Comparison of ENCODE assay signal across 8 cellular contexts in the genomic region with DNA sequence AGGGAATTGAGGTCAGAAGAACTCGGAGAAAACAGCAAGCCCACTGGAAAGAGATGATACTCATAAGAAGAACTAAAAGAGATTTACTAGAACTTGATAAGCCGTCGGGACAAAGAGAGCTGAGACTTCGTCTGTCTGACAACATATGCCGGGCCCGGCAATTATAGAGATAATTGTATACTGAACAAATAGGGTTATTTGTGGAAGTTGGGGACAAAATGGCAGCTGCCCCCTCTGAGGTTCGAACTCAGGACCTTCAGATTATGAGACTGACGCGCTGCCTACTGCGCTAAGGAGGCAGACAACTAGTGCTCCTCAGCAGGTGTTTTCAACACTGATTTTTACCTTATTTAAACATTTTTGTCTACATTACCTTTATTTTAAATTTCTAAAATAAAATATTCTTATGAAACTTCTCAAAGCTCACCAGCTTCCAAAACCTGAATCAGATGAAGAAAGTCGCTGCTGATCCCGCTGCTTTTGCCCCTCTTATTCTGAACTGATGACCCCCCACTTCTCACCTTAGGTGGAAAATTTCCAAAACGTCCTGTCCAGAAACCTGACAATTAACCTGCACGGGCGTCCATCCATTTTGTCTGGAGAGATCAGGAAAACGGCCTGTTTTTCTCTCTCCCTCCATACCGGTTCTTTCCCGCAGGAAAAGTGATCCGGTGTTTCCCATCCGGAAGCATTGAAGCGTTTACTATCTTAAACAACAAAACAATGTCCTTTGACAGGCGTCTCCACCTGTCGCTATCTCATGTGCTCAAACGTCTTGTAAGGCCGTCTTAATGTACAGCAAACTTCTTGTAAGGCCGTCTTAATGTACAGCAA. TPM values are rescaled to one million over a fixed set of nuclear protein-coding genes. Genes with fewer than 3 reads are reported as not detected.
DNase-seq lines count a peak whose midpoint lies in the region; ATAC-seq, FAIRE-seq and TF ChIP-seq lines count a peak whose summit lies in the region.

No MANE protein-coding gene starts in this region.

- no peaks in the 10 kb centered on the region for H3K9me3 ChIP-seq in CD8-positive, alpha-beta T cell (ENCODE audit: low read length)
- no peaks in the 10 kb centered on the region for H3K9me3 ChIP-seq in WERI-Rb-1 (ENCODE audit: severe bottlenecking)

- FAIRE-seq in H54 (lab: Jason Lieb, UNC) = peak; percentile 23

- peak in 6 of 7 experiments; percentile 20 to 66 (median 44) for DNase-seq in CD8-positive, alpha-beta T cell
- DNase-seq in H54 (ENCODE audit: insufficient read length, low spot score) = no peak
- DNase-seq in NCI-H2081 (lab: John Stamatoyannopoulos, UW) = peak; percentile 55 to 71
- peak; percentile 57 for DNase-seq in WERI-Rb-1
- peak; percentile 35 to 48 for DNase-seq in central memory CD8-positive, alpha-beta T cell (ENCODE audit: low spot score in 2 of 2)
- DNase-seq in left lobe of liver (ENCODE audit: low spot score) = peak; percentile 58
- peak in 2 of 3 donors; percentile 19 to 55 for DNase-seq in stimulated activated CD4-positive, alpha-beta T cell treated with anti-CD3 and anti-CD28 coated beads, TNF-alpha, amount 100 ng/mL, for 1 hour (ENCODE audit: low read depth in 3 of 3, low spot score in 1 of 3)

- no peaks in the 10 kb centered on the region for H3K9me3 Mint-ChIP-seq in CD8-positive, alpha-beta T cell
- no peaks in the 10 kb centered on the region for H3K9me3 Mint-ChIP-seq in central memory CD8-positive, alpha-beta T cell

- H3K4me1 Mint-ChIP-seq in CD8-positive, alpha-beta T cell (ENCODE audit: low read depth) = peaks cover 16% of the 10 kb centered on the region
- peaks cover 11% of the 10 kb centered on the region for H3K4me1 Mint-ChIP-seq in central memory CD8-positive, alpha-beta T cell

- H3K27ac ChIP-seq in CD8-positive, alpha-beta T cell (ENCODE audit: low read depth, low read length) = no peak overlapping the region
- no peak overlapping the region for H3K27ac ChIP-seq in WERI-Rb-1

- peaks cover 14% of the 10 kb centered on the region for H3K4me1 ChIP-seq in CD8-positive, alpha-beta T cell (ENCODE audit: insufficient read depth, low read length)

- ATAC-seq in CD8-positive, alpha-beta T cell = peak; percentile 72
- ATAC-seq in central memory CD8-positive, alpha-beta T cell (replicated peaks; ENCODE audit: extremely low read depth, poor library complexity, severe bottlenecking) = peak; percentile 60
- peak; percentile 85 for ATAC-seq in left lobe of liver
- ATAC-seq in GM21390 (IDR thresholded peaks at IDR 0.05; ENCODE audit: unreplicated experiment) = no peak

- peak overlapping the region; percentile 45 for H3K4me3 ChIP-seq in CD8-positive, alpha-beta T cell (ENCODE audit: low read depth, low read length)
- peak overlapping the region; percentile 61 for H3K4me3 ChIP-seq in WERI-Rb-1 (ENCODE audit: low read depth, low read length)

- H3K4me3 Mint-ChIP-seq in CD8-positive, alpha-beta T cell = peak overlapping the region; percentile 86
- peak overlapping the region; percentile 82 for H3K4me3 Mint-ChIP-seq in central memory CD8-positive, alpha-beta T cell

- peak overlapping the region; percentile 29 for H3K27ac Mint-ChIP-seq in CD8-positive, alpha-beta T cell
- H3K27ac Mint-ChIP-seq in central memory CD8-positive, alpha-beta T cell (ENCODE audit: low read depth) = peak overlapping the region; percentile 92

- no peaks in the 10 kb centered on the region for H3K27me3 ChIP-seq in CD8-positive, alpha-beta T cell (ENCODE audit: insufficient read depth, low read length)
- no peaks in the 10 kb centered on the region for H3K27me3 ChIP-seq in WERI-Rb-1 (ENCODE audit: insufficient read depth, low read depth, severe bottlenecking)

- TF ChIP-seq POLR2A in H54 (IDR thresholded peaks at IDR 0.05; ENCODE audit: low read depth, low read length) = no peak

- peaks cover 8% of the 10 kb centered on the region for H3K27me3 Mint-ChIP-seq in CD8-positive, alpha-beta T cell (ENCODE audit: low read depth)
- peaks cover 7% of the 10 kb centered on the region for H3K27me3 Mint-ChIP-seq in central memory CD8-positive, alpha-beta T cell

- TF ChIP-seq CTCF in CD8-positive, alpha-beta T cell (IDR thresholded peaks at IDR 0.05) = no peak
- TF ChIP-seq CTCF in WERI-Rb-1 (IDR thresholded peaks at IDR 0.05; ENCODE audit: low read depth, low read length) = no peak

- POLR2A ChIA-PET in CD8-positive, alpha-beta T cell (lab: Charles Lee) = interaction anchor here (0.8 kb wide), 1 partner anchor 8 kb away, joined by 3 read pairs; no protein-coding TSS in a partner anchor

- intact Hi-C loops in CD8-positive, alpha-beta T cell (cut with DNase I, micrococcal nuclease) = loop anchor here in 1 of 2 experiments (1.0 kb wide), 1 partner anchor 12 kb away; no protein-coding TSS in a partner anchor

- CTCF ChIA-PET in CD8-positive, alpha-beta T cell (lab: Charles Lee) = interaction anchor here (0.8 to 1.2 kb wide), 6 partner anchors 10 to 87 kb away, joined by 3 read pairs; no protein-coding TSS in a partner anchor

- H3K36me3 ChIP-seq in CD8-positive, alpha-beta T cell (ENCODE audit: insufficient read depth, low read length) = no peaks in the 10 kb centered on the region
- H3K36me3 ChIP-seq in WERI-Rb-1 = no peaks in the 10 kb centered on the region

- no peaks in the 10 kb centered on the region for H3K36me3 Mint-ChIP-seq in CD8-positive, alpha-beta T cell
- H3K36me3 Mint-ChIP-seq in central memory CD8-positive, alpha-beta T cell (ENCODE audit: insufficient read depth) = peaks cover 25% of the 10 kb centered on the region

RNA-seq across cellular contexts. Expression of gene TRIM27, which starts 29.5 kb away (rescaled TPM):
- 1 to 10 TPM; 7.8 to 9.4 TPM for total RNA-seq in CD8-positive, alpha-beta T cell
- 34.3 TPM for total RNA-seq in left lobe of liver

RNA-seq across cellular contexts. Expression of gene ZNF311, which starts 51.9 kb away (rescaled TPM):
- total RNA-seq in CD8-positive, alpha-beta T cell = not detected
- 0.68 TPM for total RNA-seq in left lobe of liver
